In genomic region chr2:223735659-223736244, GRCh38 we compare ENCODE assay signal across 15 cellular contexts.
A peak's percentile ranks its signal among the peaks of the same experiment; 100 is the strongest.
DNase-seq lines count a peak whose midpoint lies in the region; ATAC-seq and TF ChIP-seq lines count a peak whose summit lies in the region.
"Had no signal": no experiment of that assay in that cellular context is flagged by ENCODE, and none has a peak within 500 bp of the region (broad histone marks: within the 10 kb centered on the region; RNA-seq: fewer than 3 reads in every experiment).

No MANE protein-coding gene starts in this region.

- H3K36me3 Mint-ChIP-seq in mesothelial cell of epicardium = peaks cover 3% of the 10 kb centered on the region

- H3K4me3 ChIP-seq in AG10803 (ENCODE audit: low read length) = no peak overlapping the region
- H3K4me3 ChIP-seq: cardiac muscle cell had no signal

- H3K27ac Mint-ChIP-seq in mesothelial cell of epicardium = peak overlapping the region; percentile 82
- H3K27ac Mint-ChIP-seq: activated CD4-positive, alpha-beta T cell treated with anti-CD3 and anti-CD28 coated beads, Interleukin-2, amount 10 ng/mL, durations not matched to agents 24 days and 14 days had no signal

- ATAC-seq in GM18870 (IDR thresholded peaks at IDR 0.05; ENCODE audit: unreplicated experiment) (no peak), HG02759 (IDR thresholded peaks at IDR 0.05; ENCODE audit: unreplicated experiment) (no peak), HG02623 (IDR thresholded peaks at IDR 0.05; ENCODE audit: unreplicated experiment) (no peak)
- ATAC-seq: left lobe of liver had no signal

- no peaks in the 10 kb centered on the region for H3K27me3 Mint-ChIP-seq in mesothelial cell of epicardium (ENCODE audit: low read depth)

- peaks cover 19% of the 10 kb centered on the region for H3K4me1 Mint-ChIP-seq in mesothelial cell of epicardium
- H3K4me1 Mint-ChIP-seq: activated CD4-positive, alpha-beta T cell treated with anti-CD3 and anti-CD28 coated beads, Interleukin-2, amount 10 ng/mL, durations not matched to agents 24 days and 14 days had no signal

- DNase-seq in AG10803 (ENCODE audit: low read depth) (peak; percentile 81), M059J (ENCODE audit: low read depth) (peak; percentile 86), dermis microvascular lymphatic vessel endothelial cell (ENCODE audit: low read depth in 2 of 2) (peak; percentile 76 to 78), mesothelial cell of epicardium (ENCODE audit: low spot score in 2 of 2, unreplicated experiment in 2 of 2) (no peak), NCI-H187 treated with DMSO at 0.1 percent for 48 hours (lab: John Stamatoyannopoulos, UW) (no peak)
- DNase-seq: activated CD4-positive, alpha-beta T cell treated with anti-CD3 and anti-CD28 coated beads, Interleukin-2, amount 10 ng/mL, durations not matched to agents 24 days and 14 days; COR-L47; foreskin melanocyte; H7; NCI-H2107 had no signal

- no peak for TF ChIP-seq CTCF in AG10803 (conservative IDR thresholded peaks at IDR 0.05; ENCODE audit: low read length)
- TF ChIP-seq CTCF in mesothelial cell of epicardium (IDR thresholded peaks at IDR 0.05; ENCODE audit: unreplicated experiment) = no peak

- H3K9me3 Mint-ChIP-seq in mesothelial cell of epicardium = peaks cover 10% of the 10 kb centered on the region
- H3K9me3 Mint-ChIP-seq: activated CD4-positive, alpha-beta T cell treated with anti-CD3 and anti-CD28 coated beads, Interleukin-2, amount 10 ng/mL, durations not matched to agents 24 days and 14 days had no signal

- no peak overlapping the region for H3K4me3 Mint-ChIP-seq in mesothelial cell of epicardium
- H3K4me3 Mint-ChIP-seq: activated CD4-positive, alpha-beta T cell treated with anti-CD3 and anti-CD28 coated beads, Interleukin-2, amount 10 ng/mL, durations not matched to agents 24 days and 14 days had no signal

Comparison
In these comparisons a context has a peak if more than half of its experiments do, and no peak if none do; other contexts are left out.
1. DNase-seq: peak in AG10803 (single experiment), M059J (single experiment) and dermis microvascular lymphatic vessel endothelial cell (2 of 2); none in mesothelial cell of epicardium (0 of 2) and NCI-H187 treated with DMSO at 0.1 percent for 48 hours (single experiment).